In the genomic region with DNA sequence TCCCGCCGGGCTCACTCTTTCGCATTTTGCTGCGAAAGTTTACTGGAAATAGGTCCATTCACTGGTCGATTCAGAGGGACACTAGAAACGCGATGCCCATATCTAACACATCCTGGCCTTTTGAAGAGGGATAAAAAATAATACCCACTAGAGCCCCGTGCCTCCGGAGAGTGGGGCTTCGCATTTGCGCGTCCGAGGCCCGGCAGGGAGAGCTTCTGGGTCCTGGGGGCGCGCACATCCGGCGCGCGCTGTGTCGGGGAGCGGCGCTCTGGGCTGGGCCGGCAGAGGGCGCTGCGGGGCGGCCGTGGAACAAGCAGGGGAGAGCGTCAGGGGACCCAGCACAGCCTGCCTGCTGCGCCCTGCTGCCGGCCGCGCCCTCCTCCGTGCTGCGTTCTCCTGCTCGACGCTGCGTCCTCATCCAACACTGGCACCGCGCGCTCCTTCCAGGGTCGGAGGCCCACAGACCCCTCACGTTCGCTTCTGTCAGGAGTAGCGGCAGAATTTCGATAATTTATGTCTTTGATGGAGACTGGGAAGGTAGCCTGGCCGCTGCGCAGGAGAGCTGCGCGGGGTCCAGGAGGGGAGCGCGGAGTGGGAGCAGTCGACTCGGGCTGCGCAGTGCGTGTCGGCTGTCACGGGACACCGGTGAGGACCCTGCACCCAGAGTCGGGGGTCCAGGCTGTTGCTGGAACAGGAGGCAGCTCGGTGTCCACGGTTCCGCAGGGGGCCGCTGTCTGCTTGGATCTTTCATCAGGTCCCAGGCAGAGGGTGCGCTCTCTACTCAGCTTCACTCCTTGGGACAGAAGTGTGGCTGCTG, we compare ENCODE assay signal across 8 cellular contexts. TPM values are rescaled to one million over a fixed set of nuclear protein-coding genes. Genes with fewer than 3 reads are reported as not detected.
A peak's percentile ranks its signal among the peaks of the same experiment; 100 is the strongest.
DNase-seq lines count a peak whose midpoint lies in the region; ATAC-seq and TF ChIP-seq lines count a peak whose summit lies in the region.

No MANE protein-coding gene starts in this region.

- no peaks in the 10 kb centered on the region for H3K36me3 Mint-ChIP-seq in neural progenitor cell

- no peaks in the 10 kb centered on the region for H3K9me3 Mint-ChIP-seq in neural progenitor cell
- H3K9me3 Mint-ChIP-seq in stimulated activated naive CD8-positive, alpha-beta T cell treated with anti-CD3 and anti-CD28 coated beads, Interleukin-15, amount 100 ng/mL, for 72 hours = no peaks in the 10 kb centered on the region

- no peaks in the 10 kb centered on the region for H3K9me3 ChIP-seq in neural progenitor cell (ENCODE audit: low read depth)

- DNase-seq in CMK (ENCODE audit: low read depth) (peak; percentile 60), RWPE1 (ENCODE audit: low spot score) (peak; percentile 48), foreskin fibroblast (peak; percentile 74 to 93), neural progenitor cell (ENCODE audit: low spot score) (peak; percentile 87)
- DNase-seq in activated gamma-delta T cell treated with anti-CD3 and anti-CD28 coated beads, Interleukin-2, amount 50 U/mL, for 16 hours (ENCODE audit: low read depth) = peak; percentile 71
- DNase-seq in stimulated activated naive CD8-positive, alpha-beta T cell treated with anti-CD3 and anti-CD28 coated beads, Interleukin-15, amount 100 ng/mL, for 72 hours = peak; percentile 86 to 91

- peaks cover 3% of the 10 kb centered on the region for H3K4me1 Mint-ChIP-seq in neural progenitor cell
- H3K4me1 Mint-ChIP-seq in stimulated activated naive CD8-positive, alpha-beta T cell treated with anti-CD3 and anti-CD28 coated beads, Interleukin-15, amount 100 ng/mL, for 72 hours = peaks cover 22% of the 10 kb centered on the region

- H3K4me3 ChIP-seq in foreskin fibroblast (ENCODE audit: low read depth in 1 of 2, low read length in 2 of 2) (peak overlapping the region; percentile 47 to 59), neural progenitor cell (peak overlapping the region; percentile 58)

- peaks cover 27% of the 10 kb centered on the region for H3K27me3 Mint-ChIP-seq in neural progenitor cell (ENCODE audit: insufficient read depth, low read depth)
- H3K27me3 Mint-ChIP-seq in stimulated activated naive CD8-positive, alpha-beta T cell treated with anti-CD3 and anti-CD28 coated beads, Interleukin-15, amount 100 ng/mL, for 72 hours = peaks cover 67% of the 10 kb centered on the region

- H3K4me3 Mint-ChIP-seq in neural progenitor cell = peak overlapping the region; percentile 89
- peak overlapping the region; percentile 87 to 90 for H3K4me3 Mint-ChIP-seq in stimulated activated naive CD8-positive, alpha-beta T cell treated with anti-CD3 and anti-CD28 coated beads, Interleukin-15, amount 100 ng/mL, for 72 hours

- TF ChIP-seq CTCF in RWPE1 (conservative IDR thresholded peaks at IDR 0.05; ENCODE audit: low read depth) (peak; percentile 73), foreskin fibroblast (IDR thresholded peaks at IDR 0.05; ENCODE audit: low read depth, low read length) (peak; percentile 82), neural progenitor cell (IDR thresholded peaks at IDR 0.05) (peak; percentile 84)

- H3K27ac Mint-ChIP-seq in neural progenitor cell = no peak overlapping the region
- peak overlapping the region; percentile 16 to 91 for H3K27ac Mint-ChIP-seq in stimulated activated naive CD8-positive, alpha-beta T cell treated with anti-CD3 and anti-CD28 coated beads, Interleukin-15, amount 100 ng/mL, for 72 hours

- no peaks in the 10 kb centered on the region for H4K20me1 ChIP-seq in neural progenitor cell (ENCODE audit: low read depth)

- no peak overlapping the region for H3K9ac ChIP-seq in neural progenitor cell

- H3K4me2 ChIP-seq in neural progenitor cell = peak overlapping the region; percentile 88

- peak overlapping the region; percentile 98 for H2AFZ ChIP-seq in neural progenitor cell (replicated peaks)

- H3K4me1 ChIP-seq in neural progenitor cell = no peaks in the 10 kb centered on the region

- CTCF ChIA-PET in RWPE1 (lab: Yijun Ruan, JAX) = interaction anchor here (0.6 to 1.2 kb wide), 15 partner anchors 9 to 1299 kb away, joined by 3 to 4 read pairs (median 3); no protein-coding TSS in a partner anchor

- no peaks in the 10 kb centered on the region for H3K36me3 ChIP-seq in neural progenitor cell

- H3F3A ChIP-seq in neural progenitor cell (ENCODE audit: low read depth) = no peaks in the 10 kb centered on the region

- no peaks in the 10 kb centered on the region for H3K79me2 ChIP-seq in neural progenitor cell (ENCODE audit: low read depth)

- ATAC-seq in GM19452 (IDR thresholded peaks at IDR 0.05; ENCODE audit: unreplicated experiment) (peak; percentile 99), HG03565 (IDR thresholded peaks at IDR 0.05; ENCODE audit: unreplicated experiment) (peak; percentile 97)
- peak; percentile 97 for ATAC-seq in stimulated activated naive CD8-positive, alpha-beta T cell treated with anti-CD3 and anti-CD28 coated beads, Interleukin-15, amount 100 ng/mL, for 72 hours

- peaks cover 41% of the 10 kb centered on the region for H3K27me3 ChIP-seq in neural progenitor cell

- H3K27ac ChIP-seq in RWPE1 = no peak overlapping the region
- H3K27ac ChIP-seq in neural progenitor cell = no peak overlapping the region

- POLR2A ChIA-PET in RWPE1 (lab: Yijun Ruan, JAX; ENCODE audit: low non-redundant PET) = no interaction called here

RNA-seq across cellular contexts. Expression of a gene that starts 41.5 kb away (rescaled TPM):
- total RNA-seq in neural progenitor cell (ENCODE audit: low replicate concordance) = 40.8 and 50.7 TPM in 2 replicates
